8 cellular contexts compared by ENCODE assay signal in the genomic region with DNA sequence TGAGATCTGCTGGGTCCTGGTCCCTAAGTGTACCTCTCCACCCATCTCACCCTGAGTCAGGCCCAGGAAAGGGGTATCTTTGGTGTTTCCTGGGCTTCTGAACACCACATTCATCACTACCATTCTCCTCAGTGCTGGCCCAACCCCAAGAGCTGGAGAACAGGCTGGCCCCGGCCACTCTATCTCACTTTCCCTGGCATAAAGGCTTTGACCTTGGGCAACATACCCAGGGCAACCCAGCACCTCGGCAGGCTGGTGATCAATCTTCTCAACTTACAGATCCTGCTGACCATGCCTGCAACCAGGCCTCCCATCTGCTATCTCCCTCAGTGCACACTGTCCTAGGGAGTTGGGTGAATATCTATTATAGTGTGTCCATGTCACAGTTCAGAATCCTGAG. TPM values are rescaled to one million over a fixed set of nuclear protein-coding genes. Genes with fewer than 3 reads are reported as not detected.
DNase-seq lines count a peak whose midpoint lies in the region; ATAC-seq and TF ChIP-seq lines count a peak whose summit lies in the region.
"Had no signal": no experiment of that assay in that cellular context is flagged by ENCODE, and none has a peak within 500 bp of the region (broad histone marks: within the 10 kb centered on the region; RNA-seq: fewer than 3 reads in every experiment).

No MANE protein-coding gene starts in this region.

- POLR2A ChIA-PET in activated naive CD8-positive, alpha-beta T cell treated with anti-CD3 and anti-CD28 coated beads, Interleukin-2, amount 10 ng/mL, durations not matched to agents 7 days and 5 days (lab: Charles Lee) = interaction anchor here (1.1 to 15.2 kb wide), 6 partner anchors 18 to 75 kb away, joined by 4 to 341 read pairs (median 49); no protein-coding TSS in a partner anchor

- ATAC-seq in activated naive CD8-positive, alpha-beta T cell treated with anti-CD3 and anti-CD28 coated beads, Interleukin-2, amount 10 ng/mL, durations not matched to agents 7 days and 5 days (ENCODE audit: low read depth) = no peak
- ATAC-seq in left lung (no peak), HG02884 (IDR thresholded peaks at IDR 0.05; ENCODE audit: unreplicated experiment) (no peak)

- peak overlapping the region in 1 of 2 donors; percentile 68 for H3K4me3 ChIP-seq in left lung
- peak overlapping the region; percentile 71 to 93 for H3K4me3 ChIP-seq in stomach smooth muscle (ENCODE audit: low read length in 2 of 2)

- H3K36me3 ChIP-seq in KOPT-K1 (ENCODE audit: insufficient read depth, low read length) (peaks cover 13% of the 10 kb centered on the region; the same call in 1 of the 2 replicates), left lung (peaks cover 0 to 26% of the 10 kb centered on the region in 2 donors), stomach smooth muscle (ENCODE audit: control insufficient read depth in 2 of 2, insufficient read depth in 2 of 2, low read length in 2 of 2) (no peaks in the 10 kb centered on the region)

- H3K4me1 ChIP-seq in left lung = peaks cover 44 to 99% of the 10 kb centered on the region in 2 donors
- H3K4me1 ChIP-seq in stomach smooth muscle (ENCODE audit: control insufficient read depth, insufficient read depth, low read length) = peaks cover 72% of the 10 kb centered on the region

- H3K9ac ChIP-seq in stomach smooth muscle (ENCODE audit: low read length in 2 of 2) = peak overlapping the region in 1 of 2 donors; percentile 14

- TF ChIP-seq CTCF in left lung (IDR thresholded peaks at IDR 0.05) = no peak

- no peaks in the 10 kb centered on the region for H3K9me3 ChIP-seq in KOPT-K1 (ENCODE audit: insufficient read depth, low read length, poor library complexity, severe bottlenecking)
- no peaks in the 10 kb centered on the region for H3K9me3 ChIP-seq in left lung
- no peaks in the 10 kb centered on the region for H3K9me3 ChIP-seq in stomach smooth muscle (ENCODE audit: control insufficient read depth in 2 of 2, low read length in 2 of 2)

- H3K36me3 Mint-ChIP-seq in activated naive CD8-positive, alpha-beta T cell treated with anti-CD3 and anti-CD28 coated beads, Interleukin-2, amount 10 ng/mL, durations not matched to agents 7 days and 5 days = peaks cover 36% of the 10 kb centered on the region

- peak overlapping the region; percentile 91 for H3K4me3 Mint-ChIP-seq in activated naive CD8-positive, alpha-beta T cell treated with anti-CD3 and anti-CD28 coated beads, Interleukin-2, amount 10 ng/mL, durations not matched to agents 7 days and 5 days

- H3K27me3 ChIP-seq in left lung (no peaks in the 10 kb centered on the region), stomach smooth muscle (ENCODE audit: control insufficient read depth in 1 of 2, insufficient read depth in 2 of 2, low read length in 2 of 2) (no peaks in the 10 kb centered on the region)

- intact Hi-C loops in left lung (cut with DNase I) = no loop called here

- H3K27me3 Mint-ChIP-seq in activated naive CD8-positive, alpha-beta T cell treated with anti-CD3 and anti-CD28 coated beads, Interleukin-2, amount 10 ng/mL, durations not matched to agents 7 days and 5 days = no peaks in the 10 kb centered on the region

- H3K27ac Mint-ChIP-seq in activated naive CD8-positive, alpha-beta T cell treated with anti-CD3 and anti-CD28 coated beads, Interleukin-2, amount 10 ng/mL, durations not matched to agents 7 days and 5 days = peak overlapping the region; percentile 89

- peaks cover 70% of the 10 kb centered on the region for H3K4me1 Mint-ChIP-seq in activated naive CD8-positive, alpha-beta T cell treated with anti-CD3 and anti-CD28 coated beads, Interleukin-2, amount 10 ng/mL, durations not matched to agents 7 days and 5 days

- H3K27ac ChIP-seq in KOPT-K1 (ENCODE audit: low read depth, low read length, poor library complexity, severe bottlenecking) (peak overlapping the region; percentile 95), left lung (peak overlapping the region; percentile 88 to 92), stomach smooth muscle (ENCODE audit: low read length) (peak overlapping the region; percentile 88)

- no peaks in the 10 kb centered on the region for H3K9me3 Mint-ChIP-seq in activated naive CD8-positive, alpha-beta T cell treated with anti-CD3 and anti-CD28 coated beads, Interleukin-2, amount 10 ng/mL, durations not matched to agents 7 days and 5 days

- DNase-seq in activated naive CD8-positive, alpha-beta T cell treated with anti-CD3 and anti-CD28 coated beads, Interleukin-2, amount 10 ng/mL, durations not matched to agents 7 days and 5 days = no peak
- DNase-seq in left lung (peak in 1 of 2 donors; percentile 31), D341Med (ENCODE audit: low spot score) (no peak), epidermal melanocyte (ENCODE audit: insufficient read length, low spot score) (no peak)

RNA-seq across cellular contexts. Expression of gene VSIR, which starts 2.1 kb away (rescaled TPM):
- total RNA-seq in activated naive CD8-positive, alpha-beta T cell treated with anti-CD3 and anti-CD28 coated beads, Interleukin-2, amount 10 ng/mL, durations not matched to agents 7 days and 5 days = 100 to 1,000 TPM; 124 to 125 TPM
- total RNA-seq in left lung = 100 to 1,000 TPM in 1 of 2 donors, 10 to 100 TPM in 1; 46.7 to 133 TPM

RNA-seq across cellular contexts. Expression of gene C10orf105, which starts 51.6 kb away (rescaled TPM):
- under 1 TPM; 0.17 to 0.30 TPM for total RNA-seq in activated naive CD8-positive, alpha-beta T cell treated with anti-CD3 and anti-CD28 coated beads, Interleukin-2, amount 10 ng/mL, durations not matched to agents 7 days and 5 days
- 1 to 10 TPM in 1 of 2 donors, under 1 TPM in 1; 0.17 to 1.0 TPM for total RNA-seq in left lung
- total RNA-seq: G401 had no signal
